In genomic region chr7:134892963-134893362, GRCh38 we compare ENCODE assay signal across 1 cellular context.
TF ChIP-seq lines count a peak whose summit lies in the region.

No MANE protein-coding gene starts in this region.

TF ChIP-seq in HepG2, 621 proteins besides CTCF, POLR2A, EP300 and RAD21 (continued from another document and continues in another):
- no peak for TF ChIP-seq AFF4 (CRISPR knock-in tag; IDR thresholded peaks at IDR 0.05)
- no peak for TF ChIP-seq ZFP1 (CRISPR knock-in tag; IDR thresholded peaks at IDR 0.05)
- TF ChIP-seq ZBTB43 (CRISPR knock-in tag; conservative IDR thresholded peaks at IDR 0.05), result no peak
- TF ChIP-seq NONO (IDR thresholded peaks at IDR 0.05), result no peak
- TF ChIP-seq NONO (CRISPR knock-in tag; conservative IDR thresholded peaks at IDR 0.05), result no peak
- no peak for TF ChIP-seq HHEX (CRISPR knock-in tag; IDR thresholded peaks at IDR 0.05)
- no peak for TF ChIP-seq HOMEZ (CRISPR knock-in tag; IDR thresholded peaks at IDR 0.05; ENCODE audit: low read depth)
- no peak for TF ChIP-seq FOXA1 (IDR thresholded peaks at IDR 0.05)
- TF ChIP-seq FOXA1 (CRISPR knock-in tag; IDR thresholded peaks at IDR 0.05), result peak; percentile 86
- TF ChIP-seq MYPOP (CRISPR knock-in tag; IDR thresholded peaks at IDR 0.05), result no peak
- no peak for TF ChIP-seq ZNF850 (CRISPR knock-in tag; conservative IDR thresholded peaks at IDR 0.05)
- TF ChIP-seq CC2D1A (CRISPR knock-in tag; IDR thresholded peaks at IDR 0.05), result no peak
- no peak for TF ChIP-seq GLI4 (CRISPR knock-in tag; IDR thresholded peaks at IDR 0.05; ENCODE audit: borderline replicate concordance)
- no peak for TF ChIP-seq PHF21A (CRISPR knock-in tag; IDR thresholded peaks at IDR 0.05)
- no peak for TF ChIP-seq ZNF740 (CRISPR knock-in tag; IDR thresholded peaks at IDR 0.05)
- TF ChIP-seq SAFB2 (CRISPR knock-in tag; IDR thresholded peaks at IDR 0.05; ENCODE audit: borderline replicate concordance, low read depth), result no peak
- no peak for TF ChIP-seq SETDB1 (CRISPR knock-in tag; IDR thresholded peaks at IDR 0.05; ENCODE audit: borderline replicate concordance)
- no peak for TF ChIP-seq RFX3 (CRISPR knock-in tag; IDR thresholded peaks at IDR 0.05)
- no peak for TF ChIP-seq ZSCAN21 (CRISPR knock-in tag; IDR thresholded peaks at IDR 0.05; ENCODE audit: borderline replicate concordance)
- TF ChIP-seq ZBTB44 (CRISPR knock-in tag; IDR thresholded peaks at IDR 0.05), result no peak
- TF ChIP-seq ZNF224 (CRISPR knock-in tag; IDR thresholded peaks at IDR 0.05), result no peak
- TF ChIP-seq ZFP41 (CRISPR knock-in tag; IDR thresholded peaks at IDR 0.05; ENCODE audit: borderline replicate concordance), result no peak
- TF ChIP-seq ZNF768 (CRISPR knock-in tag; IDR thresholded peaks at IDR 0.05), result no peak
- no peak for TF ChIP-seq ZBTB20 (CRISPR knock-in tag; IDR thresholded peaks at IDR 0.05; ENCODE audit: borderline replicate concordance, low read depth)
- TF ChIP-seq NR2F2 (IDR thresholded peaks at IDR 0.05; ENCODE audit: borderline replicate concordance, low read depth), result no peak
- no peak for TF ChIP-seq SSRP1 (CRISPR knock-in tag; IDR thresholded peaks at IDR 0.05)
- TF ChIP-seq HNF1A (IDR thresholded peaks at IDR 0.05; ENCODE audit: low read depth), result no peak
- TF ChIP-seq HNF1A (CRISPR knock-in tag; IDR thresholded peaks at IDR 0.05; ENCODE audit: borderline replicate concordance), result no peak; the same call in 1 of the 2 replicates
- peak; percentile 34; the same call in 1 of the 2 replicates for TF ChIP-seq ZFP36L1 (CRISPR knock-in tag; IDR thresholded peaks at IDR 0.05)
- 0 out of 2 replicates have a peak, but pooled peaks have one; percentile 20 for TF ChIP-seq RBFOX2 (IDR thresholded peaks at IDR 0.05; ENCODE audit: low read depth, low read length)
- TF ChIP-seq HNRNPL (IDR thresholded peaks at IDR 0.05; ENCODE audit: low read depth, low read length), result no peak
- no peak for TF ChIP-seq ATF6 (CRISPR knock-in tag; conservative IDR thresholded peaks at IDR 0.05)
- TF ChIP-seq HCFC1 (IDR thresholded peaks at IDR 0.05; ENCODE audit: low read depth, low read length), result no peak
- no peak for TF ChIP-seq NFIB (CRISPR knock-in tag; IDR thresholded peaks at IDR 0.05; ENCODE audit: borderline replicate concordance)
- no peak for TF ChIP-seq TAF1 (CRISPR knock-in tag; IDR thresholded peaks at IDR 0.05)
- no peak for TF ChIP-seq ZNF343 (CRISPR knock-in tag; IDR thresholded peaks at IDR 0.05)
- TF ChIP-seq ZNF580 (CRISPR knock-in tag; IDR thresholded peaks at IDR 0.05; ENCODE audit: borderline replicate concordance, low read depth), result no peak
- no peak for TF ChIP-seq GPBP1L1 (CRISPR knock-in tag; IDR thresholded peaks at IDR 0.05)
- TF ChIP-seq CBX1 (IDR thresholded peaks at IDR 0.05; ENCODE audit: low read depth), result no peak
- no peak for TF ChIP-seq GATAD1 (CRISPR knock-in tag; IDR thresholded peaks at IDR 0.05)
- TF ChIP-seq REXO4 (CRISPR knock-in tag; IDR thresholded peaks at IDR 0.05; ENCODE audit: borderline replicate concordance), result no peak
- TF ChIP-seq AGO2 (optimal IDR thresholded peaks at IDR 0.05; ENCODE audit: low read depth, low read length), result no peak
- no peak for TF ChIP-seq MAF1 (CRISPR knock-in tag; IDR thresholded peaks at IDR 0.05; ENCODE audit: borderline replicate concordance)
- no peak for TF ChIP-seq GMEB1 (CRISPR knock-in tag; IDR thresholded peaks at IDR 0.05; ENCODE audit: borderline replicate concordance)
